12 cellular contexts compared by ENCODE assay signal in the genomic region with DNA sequence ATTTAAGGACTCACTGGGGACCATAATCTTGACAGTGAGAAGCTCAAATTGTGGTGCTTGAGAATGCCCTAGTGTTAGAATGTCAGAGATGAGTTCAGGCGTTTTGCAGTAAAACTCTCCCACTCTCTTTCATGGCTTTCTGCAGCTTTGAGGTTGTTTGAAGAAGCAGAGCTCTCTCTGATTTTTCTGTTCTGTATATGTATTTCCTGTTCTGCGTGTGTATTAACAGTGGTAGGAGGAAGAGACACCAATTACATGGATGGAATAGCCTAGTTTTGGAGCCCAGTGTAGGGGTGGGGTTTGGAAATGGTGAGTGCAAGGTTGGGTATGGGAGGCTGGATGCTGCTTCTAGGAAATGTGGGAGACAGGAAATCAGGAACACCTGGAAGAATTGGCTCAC. TPM values are rescaled to one million over a fixed set of nuclear protein-coding genes. Genes with fewer than 3 reads are reported as not detected.
DNase-seq lines count a peak whose midpoint lies in the region; ATAC-seq and TF ChIP-seq lines count a peak whose summit lies in the region.
"Had no signal": no experiment of that assay in that cellular context is flagged by ENCODE, and none has a peak within 500 bp of the region (broad histone marks: within the 10 kb centered on the region; RNA-seq: fewer than 3 reads in every experiment).

No MANE protein-coding gene starts in this region.

- H3K27me3 ChIP-seq in trophoblast cell (ENCODE audit: insufficient read depth, low read length): no peaks in the 10 kb centered on the region

- no peak overlapping the region for H2AFZ ChIP-seq in trophoblast cell (ENCODE audit: insufficient read depth, low read length, poor library complexity)

- H2AK5ac ChIP-seq in trophoblast cell (ENCODE audit: low read length): no peak overlapping the region

- no peak for TF ChIP-seq CTCF in mucosa of descending colon (IDR thresholded peaks at IDR 0.05)

- intact Hi-C loops in mucosa of descending colon (cut with DNase I, micrococcal nuclease): no loop called here

- H4K91ac ChIP-seq in trophoblast cell (ENCODE audit: low read depth, low read length): no peak overlapping the region

- H3K27me3 Mint-ChIP-seq in activated T-cell treated with anti-CD3 and anti-CD28 coated beads, Interleukin-2, amount 50 U/mL, for 24 hours: no peaks in the 10 kb centered on the region
- H3K27me3 Mint-ChIP-seq in activated naive CD8-positive, alpha-beta T cell treated with anti-CD3 and anti-CD28 coated beads, Interleukin-2, amount 50 U/mL, for 24 hours: no peaks in the 10 kb centered on the region

- no CpG with 5 or more reads among the region's 2 CpGs for WGBS in trophoblast cell (ENCODE audit: extremely low coverage, insufficient coverage, insufficient read length)

- peak; percentile 35 for ATAC-seq in HG03025 (IDR thresholded peaks at IDR 0.05; ENCODE audit: low FRiP score, unreplicated experiment)
- ATAC-seq in activated naive CD8-positive, alpha-beta T cell treated with anti-CD3 and anti-CD28 coated beads, Interleukin-2, amount 50 U/mL, for 24 hours: no peak
- no peak for ATAC-seq in GM19452 (IDR thresholded peaks at IDR 0.05; ENCODE audit: unreplicated experiment)
- no peak for ATAC-seq in mucosa of descending colon

- no peak overlapping the region for H3K23ac ChIP-seq in trophoblast cell (ENCODE audit: low read length)

- H3K4me2 ChIP-seq in trophoblast cell (ENCODE audit: low read length): no peak overlapping the region

- H3K9me3 Mint-ChIP-seq in activated T-cell treated with anti-CD3 and anti-CD28 coated beads, Interleukin-2, amount 50 U/mL, for 24 hours: no peaks in the 10 kb centered on the region
- H3K9me3 Mint-ChIP-seq in activated naive CD8-positive, alpha-beta T cell treated with anti-CD3 and anti-CD28 coated beads, Interleukin-2, amount 50 U/mL, for 24 hours: no peaks in the 10 kb centered on the region

- H3K9me3 ChIP-seq in trophoblast cell (ENCODE audit: insufficient read depth, low read depth, low read length): no peaks in the 10 kb centered on the region
- H3K9me3 ChIP-seq in mucosa of descending colon: no peaks in the 10 kb centered on the region

- H3K36me3 ChIP-seq in trophoblast cell (ENCODE audit: control insufficient read depth in 1 of 2, insufficient read depth in 2 of 2, low read length in 2 of 2): no peaks in the 10 kb centered on the region
- H3K36me3 ChIP-seq in mucosa of descending colon (ENCODE audit: low read depth): no peaks in the 10 kb centered on the region

- no peak overlapping the region for H3K18ac ChIP-seq in trophoblast cell (ENCODE audit: low read length)

- no peak overlapping the region for H3K4me3 Mint-ChIP-seq in activated T-cell treated with anti-CD3 and anti-CD28 coated beads, Interleukin-2, amount 50 U/mL, for 24 hours
- H3K4me3 Mint-ChIP-seq in activated naive CD8-positive, alpha-beta T cell treated with anti-CD3 and anti-CD28 coated beads, Interleukin-2, amount 50 U/mL, for 24 hours: no peak overlapping the region

- peaks cover 2% of the 10 kb centered on the region for H3K79me1 ChIP-seq in trophoblast cell (ENCODE audit: low read length)

- no peak overlapping the region for H3K27ac ChIP-seq in trophoblast cell (ENCODE audit: low read depth, low read length)

- peak overlapping the region; percentile 78 for H3K27ac Mint-ChIP-seq in activated T-cell treated with anti-CD3 and anti-CD28 coated beads, Interleukin-2, amount 50 U/mL, for 24 hours
- peak overlapping the region; percentile 10 for H3K27ac Mint-ChIP-seq in activated naive CD8-positive, alpha-beta T cell treated with anti-CD3 and anti-CD28 coated beads, Interleukin-2, amount 50 U/mL, for 24 hours

- H3K9ac ChIP-seq in trophoblast cell (ENCODE audit: low read length): no peak overlapping the region

- peaks cover 39% of the 10 kb centered on the region for H3K79me2 ChIP-seq in trophoblast cell (ENCODE audit: control insufficient read depth, insufficient read depth, low read length, poor library complexity)

- H3K4ac ChIP-seq in trophoblast cell (ENCODE audit: low read depth, low read length): peak overlapping the region; percentile 97

- no peak overlapping the region for H2BK12ac ChIP-seq in trophoblast cell (ENCODE audit: low read length)

- H3K4me3 ChIP-seq in trophoblast cell (ENCODE audit: low read depth, low read length): no peak overlapping the region
- H3K4me3 ChIP-seq in mucosa of descending colon: no peak overlapping the region

- H2BK120ac ChIP-seq in trophoblast cell (ENCODE audit: insufficient read depth, low read length, poor library complexity): no peak overlapping the region

- H3K4me1 ChIP-seq in trophoblast cell (ENCODE audit: control insufficient read depth in 1 of 2, insufficient read depth in 2 of 2, low read length in 2 of 2) (peaks cover 22 to 31% of the 10 kb centered on the region in 2 experiments), mucosa of descending colon (ENCODE audit: low read depth) (peaks cover 20% of the 10 kb centered on the region)

- no peak overlapping the region for H4K8ac ChIP-seq in trophoblast cell (ENCODE audit: low read depth, low read length)

- H3K36me3 Mint-ChIP-seq in activated T-cell treated with anti-CD3 and anti-CD28 coated beads, Interleukin-2, amount 50 U/mL, for 24 hours (ENCODE audit: low read depth): peaks cover 61% of the 10 kb centered on the region
- H3K36me3 Mint-ChIP-seq in activated naive CD8-positive, alpha-beta T cell treated with anti-CD3 and anti-CD28 coated beads, Interleukin-2, amount 50 U/mL, for 24 hours (ENCODE audit: low read depth): peaks cover 20% of the 10 kb centered on the region

- no peak for DNase-seq in activated T-cell treated with anti-CD3 and anti-CD28 coated beads, Interleukin-2, amount 50 U/mL, for 24 hours
- DNase-seq in activated T-cell treated with anti-CD3 and anti-CD28 coated beads, Interleukin-2, amount 50 U/mL, for 48 hours: no peak
- no peak for DNase-seq in activated naive CD8-positive, alpha-beta T cell treated with anti-CD3 and anti-CD28 coated beads, Interleukin-2, amount 50 U/mL, for 24 hours
- DNase-seq in trophoblast cell: no peak
- no peak for DNase-seq in RPMI8226
- DNase-seq in mucosa of descending colon: no peak
- DNase-seq: effector CD4-positive, alpha-beta T cell; Karpas-422; NCI-H1694; retina had no signal

- no peak overlapping the region for H4K12ac ChIP-seq in trophoblast cell (ENCODE audit: low read depth, low read length)

- no peak overlapping the region for H2BK5ac ChIP-seq in trophoblast cell (ENCODE audit: low read depth, low read length, poor library complexity)

- H3K14ac ChIP-seq in trophoblast cell (ENCODE audit: low read length): no peak overlapping the region

- H3K4me1 Mint-ChIP-seq in activated T-cell treated with anti-CD3 and anti-CD28 coated beads, Interleukin-2, amount 50 U/mL, for 24 hours (ENCODE audit: low read depth): peaks cover 87% of the 10 kb centered on the region
- H3K4me1 Mint-ChIP-seq in activated naive CD8-positive, alpha-beta T cell treated with anti-CD3 and anti-CD28 coated beads, Interleukin-2, amount 50 U/mL, for 24 hours: peaks cover 82% of the 10 kb centered on the region

RNA-seq across cellular contexts. Expression of gene LARP1, which starts 12.4 kb away (rescaled TPM):
- polyA plus RNA-seq in trophoblast cell (2013): 106 and 113 TPM in 2 replicates
- 100 to 1,000 TPM; 127 to 157 (median 140) TPM for total RNA-seq in mucosa of descending colon
